20 cellular contexts compared by ENCODE assay signal in genomic region chr1:43491056-43491455, GRCh38. TPM values are rescaled to one million over a fixed set of nuclear protein-coding genes. Genes with fewer than 3 reads are reported as not detected.
A peak's percentile ranks its signal among the peaks of the same experiment; 100 is the strongest.
DNase-seq lines count a peak whose midpoint lies in the region; ATAC-seq and TF ChIP-seq lines count a peak whose summit lies in the region.
"Had no signal": no experiment of that assay in that cellular context is flagged by ENCODE, and none has a peak within 500 bp of the region (broad histone marks: within the 10 kb centered on the region; RNA-seq: fewer than 3 reads in every experiment).

No MANE protein-coding gene starts in this region.

- no peak overlapping the region for H3K4me3 ChIP-seq in RWPE2 (ENCODE audit: severe bottlenecking)
- H3K4me3 ChIP-seq: BLaER1, GM23248 had no signal

- peaks cover 0 to 9% of the 10 kb centered on the region in 2 donors for H3K9me3 Mint-ChIP-seq in natural killer cell

- ATAC-seq in RWPE2 (ENCODE audit: low read depth) (no peak), GM18909 (IDR thresholded peaks at IDR 0.05; ENCODE audit: poor library complexity, unreplicated experiment) (no peak), GM21360 (IDR thresholded peaks at IDR 0.05; ENCODE audit: unreplicated experiment) (no peak), natural killer cell (no peak)

- H3K27me3 ChIP-seq in RWPE2 (ENCODE audit: insufficient read depth, poor library complexity, severe bottlenecking) = no peaks in the 10 kb centered on the region
- H3K27me3 ChIP-seq: BLaER1 had no signal

- intact Hi-C loops in natural killer cell (cut with micrococcal nuclease) = no loop called here

- no peak for TF ChIP-seq CTCF in RWPE2 (IDR thresholded peaks at IDR 0.05; ENCODE audit: poor library complexity, severe bottlenecking)
- TF ChIP-seq CTCF in natural killer cell (IDR thresholded peaks at IDR 0.05) = no peak
- TF ChIP-seq CTCF in GM20000 (IDR thresholded peaks at IDR 0.05; ENCODE audit: extremely low read depth, missing control alignments) = no peak

- H3K27ac Mint-ChIP-seq in natural killer cell = no peak overlapping the region
- H3K27ac Mint-ChIP-seq: B cell; CD14-positive monocyte; CD4-positive, alpha-beta T cell; CD8-positive, alpha-beta memory T cell had no signal

- no peak overlapping the region for H3K4me3 Mint-ChIP-seq in natural killer cell
- H3K4me3 Mint-ChIP-seq: B cell; CD14-positive monocyte; CD4-positive, alpha-beta T cell; CD8-positive, alpha-beta memory T cell had no signal

- H3K36me3 Mint-ChIP-seq in natural killer cell = peaks cover 14% of the 10 kb centered on the region
- H3K36me3 Mint-ChIP-seq: CD14-positive monocyte had no signal

- peaks cover 16% of the 10 kb centered on the region for H3K9me3 ChIP-seq in RWPE2 (ENCODE audit: severe bottlenecking)

- in situ Hi-C loops in Caki2 (cut with HindIII; ENCODE audit: low pct_unique_long_range_greater_than_20kb, low sequenced_read_pairs) = no loop called here

- peaks cover 21 to 27% of the 10 kb centered on the region in 2 donors for H3K27me3 Mint-ChIP-seq in natural killer cell (ENCODE audit: low read depth in 2 of 2)

- no peaks in the 10 kb centered on the region for H3K36me3 ChIP-seq in RWPE2 (ENCODE audit: low read depth)
- H3K36me3 ChIP-seq: BLaER1 had no signal

- H3K27ac ChIP-seq in RWPE2 (ENCODE audit: poor library complexity, severe bottlenecking) = peak overlapping the region; percentile 63
- H3K27ac ChIP-seq: BLaER1, GM23248 had no signal

- DNase-seq in Caki2 (ENCODE audit: low read depth) = peak; percentile 8
- DNase-seq in RWPE2 (ENCODE audit: low spot score) = no peak
- DNase-seq in kidney tubule cell (ENCODE audit: low spot score) = peak; percentile 67
- no peak for DNase-seq in natural killer cell
- no peak for DNase-seq in GM20000 (ENCODE audit: low spot score)
- DNase-seq: Calu3; CD4-positive, alpha-beta T cell; CD8-positive, alpha-beta memory T cell; DMS53; DMS79 treated with DMSO at 0.1 percent for 48 hours; GF-D8; GM23248; H7; HCEC 1CT had no signal

- H3K4me1 Mint-ChIP-seq in natural killer cell = no peaks in the 10 kb centered on the region
- H3K4me1 Mint-ChIP-seq: B cell; CD14-positive monocyte; CD8-positive, alpha-beta memory T cell had no signal

- peaks cover 21% of the 10 kb centered on the region for H3K4me1 ChIP-seq in RWPE2 (ENCODE audit: insufficient read depth, poor library complexity, severe bottlenecking)
- H3K4me1 ChIP-seq: BLaER1 had no signal

RNA-seq across cellular contexts. Expression of gene HYI, which starts 37.3 kb away (rescaled TPM):
- 40.6 and 79.4 TPM in 2 replicates for total RNA-seq in Caki2 (2014; rRNA removed; shearing (Covaris generic); ENCODE audit: low replicate concordance)
- total RNA-seq in natural killer cell = 10 to 100 TPM in 1 of 3 donors, 1 to 10 TPM in 2; 7.0 to 14.2 (median 8.6) TPM
- total RNA-seq: A172 had no signal

RNA-seq across cellular contexts. Expression of gene PTPRF, which starts 39.6 kb away (rescaled TPM):
- total RNA-seq in Caki2 (2014; rRNA removed; shearing (Covaris generic); ENCODE audit: low replicate concordance) = 74.1 and 105 TPM in 2 replicates
- total RNA-seq in natural killer cell = 1 to 10 TPM in 1 of 3 donors, under 1 TPM in 1, not detected in 1; 0.12 to 1.9 TPM

Comparison
In these comparisons a context has a peak if more than half of its experiments do, and no peak if none do; other contexts are left out.
1. DNase-seq: peak in Caki2 (single experiment) and kidney tubule cell (single experiment); none in RWPE2 (single experiment), natural killer cell (single experiment) and GM20000 (single experiment).
2. RNA of gene PTPRF, which starts 39.6 kb away (total RNA-seq): 74.1 to 105 TPM in Caki2; 0.12 to 1.9 TPM in natural killer cell; every median in the first group is over 10 times any median in the second.